21 cellular contexts compared by ENCODE assay signal in genomic region chr10:46301056-46301645, GRCh38. TPM values are rescaled to one million over a fixed set of nuclear protein-coding genes. Genes with fewer than 3 reads are reported as not detected.
"Had no signal": no experiment of that assay in that cellular context is flagged by ENCODE, and none has a peak within 500 bp of the region (broad histone marks: within the 10 kb centered on the region; RNA-seq: fewer than 3 reads in every experiment).

No MANE protein-coding gene starts in this region.

- H3K27me3 Mint-ChIP-seq: activated naive CD4-positive, alpha-beta T cell treated with anti-CD3 and anti-CD28 coated beads, Interleukin-2, amount 50 U/mL, for 24 hours had no signal

- ATAC-seq: activated CD4-positive, CD25-positive, alpha-beta regulatory T cell treated with anti-CD3 and anti-CD28 coated beads, Interleukin-2, amount 50 U/mL, for 24 hours; esophagus mucosa; gastrocnemius medialis; heart left ventricle; left ventricle myocardium superior; mucosa of descending colon; pancreas; stimulated activated naive CD8-positive, alpha-beta T cell treated with anti-CD3 and anti-CD28 coated beads, Interleukin-15, Interleukin-2, amounts not matched to agents 100 U/mL and 50 U/mL, for 24 hours had no signal

- H3K9me3 Mint-ChIP-seq: activated naive CD4-positive, alpha-beta T cell treated with anti-CD3 and anti-CD28 coated beads, Interleukin-2, amount 50 U/mL, for 24 hours; naive B cell; neural crest cell had no signal

- H3K4me1 Mint-ChIP-seq: neural crest cell had no signal

- H3K36me3 Mint-ChIP-seq: activated naive CD4-positive, alpha-beta T cell treated with anti-CD3 and anti-CD28 coated beads, Interleukin-2, amount 50 U/mL, for 24 hours; naive B cell had no signal

- H3K9me3 ChIP-seq: gastrocnemius medialis, heart left ventricle, mucosa of descending colon, pancreas, suprapubic skin, upper lobe of left lung had no signal

- H3K4me3 ChIP-seq: gastrocnemius medialis, heart left ventricle, mucosa of descending colon, pancreas, suprapubic skin, upper lobe of left lung had no signal

- H3K27ac ChIP-seq: gastrocnemius medialis, heart left ventricle, pancreas, suprapubic skin, upper lobe of left lung had no signal

- DNase-seq: activated effector memory CD4-positive, alpha-beta T cell treated with Interleukin-2 at 50 U/mL for 16 hours; effector CD8-positive, alpha-beta T cell; gastrocnemius medialis; left ventricle myocardium superior; mesenchymal stem cell; naive B cell; SHP77 treated with DMSO at 0.1 percent for 48 hours; stimulated activated naive CD8-positive, alpha-beta T cell treated with anti-CD3 and anti-CD28 coated beads, Interleukin-15, Interleukin-2, amounts not matched to agents 100 U/mL and 50 U/mL, for 24 hours; T-helper 1 cell; T-helper 9 cell had no signal

- H3K27ac Mint-ChIP-seq: activated naive CD4-positive, alpha-beta T cell treated with anti-CD3 and anti-CD28 coated beads, Interleukin-2, amount 50 U/mL, for 24 hours had no signal

- H3K36me3 ChIP-seq: gastrocnemius medialis, heart left ventricle, pancreas, suprapubic skin, upper lobe of left lung had no signal

- FAIRE-seq: pancreas had no signal

- H3K4me1 ChIP-seq: gastrocnemius medialis, heart left ventricle, pancreas had no signal

- H3K27me3 ChIP-seq: gastrocnemius medialis, heart left ventricle, pancreas, suprapubic skin, upper lobe of left lung had no signal

- H3K4me3 Mint-ChIP-seq: activated naive CD4-positive, alpha-beta T cell treated with anti-CD3 and anti-CD28 coated beads, Interleukin-2, amount 50 U/mL, for 24 hours; neural crest cell had no signal

RNA-seq across cellular contexts. Expression of gene ANTXRL, which starts 14.4 kb away (rescaled TPM):
- total RNA-seq: cerebellum, esophagus mucosa, gastrocnemius medialis, kidney epithelial cell, left ventricle myocardium superior, mucosa of descending colon, neural crest cell, pancreas, suprapubic skin, upper lobe of left lung had no signal
